In the genomic region with DNA sequence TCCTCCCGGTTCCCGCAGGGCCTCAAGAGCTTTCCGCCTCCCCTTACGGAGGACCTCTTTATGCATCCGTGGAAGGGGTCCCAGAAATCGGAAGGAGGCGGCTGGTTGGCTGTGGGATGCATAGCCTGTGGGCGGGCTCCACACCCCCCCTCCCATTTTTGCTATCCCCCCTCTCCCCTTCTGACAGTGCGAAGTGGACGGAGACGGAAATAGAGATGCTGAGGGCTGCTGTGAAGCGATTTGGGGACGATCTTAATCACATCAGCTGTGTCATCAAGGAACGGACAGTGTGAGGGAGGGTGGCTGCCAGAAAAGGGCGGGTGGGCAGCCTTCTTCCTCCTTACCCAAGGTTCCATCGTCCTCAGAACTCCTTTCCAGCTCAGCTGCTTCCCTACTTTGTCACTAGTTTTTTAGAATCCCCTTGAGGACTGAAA, we compare ENCODE assay signal across 8 cellular contexts. TPM values are rescaled to one million over a fixed set of nuclear protein-coding genes. Genes with fewer than 3 reads are reported as not detected.
DNase-seq lines count a peak whose midpoint lies in the region; ATAC-seq, FAIRE-seq and TF ChIP-seq lines count a peak whose summit lies in the region.

No MANE protein-coding gene starts in this region.

- RAD21 ChIA-PET in GM12878 (lab: Charles Lee; ENCODE audit: unreplicated experiment): interaction anchor here (0.9 to 2.4 kb wide), 6 partner anchors 8 to 172 kb away, joined by 4 to 8 read pairs (median 6); a partner anchor contains a TSS

- peak overlapping the region in 1 of 2 experiments; percentile 94 for H3K18ac ChIP-seq in mesenchymal stem cell (ENCODE audit: low read depth in 1 of 2, low read length in 2 of 2)

- H2BK120ac ChIP-seq in mesenchymal stem cell (ENCODE audit: low read depth, low read length): no peak overlapping the region

- no TSS peak for BruUV-seq in GM12878 (replicated peaks; lab: Mats Ljungman, UMichigan)

- peak overlapping the region in 1 of 2 experiments; percentile 86 for H3K4ac ChIP-seq in mesenchymal stem cell (ENCODE audit: low read depth in 1 of 2, low read length in 2 of 2)

- H2BK12ac ChIP-seq in mesenchymal stem cell (ENCODE audit: low read length in 2 of 2): peak overlapping the region in 1 of 2 experiments; percentile 34

- peak overlapping the region; percentile 99 for H3K27ac ChIP-seq in left ventricle myocardium inferior (replicated peaks)
- H3K27ac ChIP-seq in GM12878 (ENCODE audit: control insufficient read depth, insufficient read depth): peak overlapping the region; percentile 100
- peak overlapping the region; percentile 98 for H3K27ac ChIP-seq in mesenchymal stem cell (ENCODE audit: low read length, poor library complexity, severe bottlenecking)
- peak overlapping the region; percentile 94 to 96 for H3K27ac ChIP-seq in uterus

- peaks cover 55% of the 10 kb centered on the region for H3K79me2 ChIP-seq in GM12878 (ENCODE audit: control insufficient read depth, insufficient read depth, low read length)

- no peak overlapping the region for H4K91ac ChIP-seq in mesenchymal stem cell (ENCODE audit: low read length)

- peak overlapping the region; percentile 21 for H4K8ac ChIP-seq in mesenchymal stem cell (ENCODE audit: low read length)

- peak overlapping the region; percentile 49 for H2AFZ ChIP-seq in GM12878 (ENCODE audit: control insufficient read depth, low read depth, low read length)
- peak overlapping the region; percentile 64 for H2AFZ ChIP-seq in mesenchymal stem cell (ENCODE audit: low read depth, low read length)

- H3K79me1 ChIP-seq in mesenchymal stem cell (replicated peaks; ENCODE audit: low read length, poor library complexity, severe bottlenecking): peaks cover 8% of the 10 kb centered on the region

- H3K9ac ChIP-seq in GM12878 (ENCODE audit: control insufficient read depth, insufficient read depth, low read length) (peak overlapping the region; percentile 96), mesenchymal stem cell (ENCODE audit: low read length) (peak overlapping the region; percentile 90)

- H2BK15ac ChIP-seq in mesenchymal stem cell (ENCODE audit: low read depth, poor library complexity, severe bottlenecking): no peak overlapping the region

- DNase-seq in left ventricle myocardium inferior (no peak), left ventricle myocardium superior (no peak), GM12878 (ENCODE audit: low read depth, low spot score) (no peak), mesenchymal stem cell (no peak), uterus (peak in 1 of 2 donors; percentile 28), SHP77 (lab: John Stamatoyannopoulos, UW) (no peak), GDM1 (lab: John Stamatoyannopoulos, UW) (no peak)

- POLR2A ChIA-PET in GM12878 (lab: Charles Lee): interaction anchor here (0.6 to 3.0 kb wide), 7 partner anchors 8 to 365 kb away, joined by 3 to 18 read pairs (median 5); a partner anchor contains a TSS

- no peak for TF ChIP-seq EP300 in GM12878 (IDR thresholded peaks at IDR 0.05; ENCODE audit: borderline replicate concordance in 1 of 2, control insufficient read depth in 1 of 2, low read depth in 2 of 2, low read length in 2 of 2)

- peak overlapping the region; percentile 11 for H2BK5ac ChIP-seq in mesenchymal stem cell (ENCODE audit: low read depth, low read length, poor library complexity, severe bottlenecking)

- CTCF ChIA-PET in GM12878 (lab: Yijun Ruan, JAX): interaction anchor here (0.6 to 8.8 kb wide), 11 partner anchors 8 to 260 kb away, joined by 3 to 167 read pairs (median 3); a partner anchor contains a TSS

- TF ChIP-seq RAD21 in GM12878 (IDR thresholded peaks at IDR 0.05; ENCODE audit: insufficient read depth, low read depth, low read length): no peak

- H2AK5ac ChIP-seq in mesenchymal stem cell (ENCODE audit: low read length, severe bottlenecking): peak overlapping the region; percentile 18

- H3K4me1 ChIP-seq in left ventricle myocardium inferior (peaks cover 95% of the 10 kb centered on the region), GM12878 (ENCODE audit: control insufficient read depth, insufficient read depth, low read length) (peaks cover 34% of the 10 kb centered on the region), mesenchymal stem cell (ENCODE audit: control insufficient read depth, insufficient read depth, low read depth, low read length) (peaks cover 22% of the 10 kb centered on the region), uterus (peaks cover 0 to 10% of the 10 kb centered on the region in 2 donors)

- H3K14ac ChIP-seq in mesenchymal stem cell (ENCODE audit: low read length in 2 of 2): peak overlapping the region in 1 of 2 experiments; percentile 71

- ATAC-seq in left ventricle myocardium superior (no peak), GM12878 (no peak), HG03432 (IDR thresholded peaks at IDR 0.05; ENCODE audit: unreplicated experiment) (no peak)

- SMC1A ChIA-PET in GM12878 (lab: Charles Lee; ENCODE audit: uncharacterized antibody, unreplicated experiment): interaction anchor here (0.6 to 2.5 kb wide), 5 partner anchors 11 to 1922 kb away, joined by 3 to 10 read pairs (median 4); a partner anchor contains a TSS

- H3K9me3 ChIP-seq in left ventricle myocardium inferior (replicated peaks): no peaks in the 10 kb centered on the region
- no peaks in the 10 kb centered on the region for H3K9me3 ChIP-seq in GM12878 (replicated peaks; ENCODE audit: control insufficient read depth, insufficient read depth, low read length)
- H3K9me3 ChIP-seq in mesenchymal stem cell (ENCODE audit: control insufficient read depth, low read length): no peaks in the 10 kb centered on the region
- H3K9me3 ChIP-seq in uterus: no peaks in the 10 kb centered on the region

- in situ Hi-C loops in GM12878 (cut with MboI): no loop called here

- no peak for TF ChIP-seq POLR2A in GM12878 (IDR thresholded peaks at IDR 0.05; ENCODE audit: low read depth, low read length)
- TF ChIP-seq POLR2A in uterus (IDR thresholded peaks at IDR 0.05): no peak

- TF ChIP-seq CTCF in left ventricle myocardium inferior (IDR thresholded peaks at IDR 0.05; ENCODE audit: borderline replicate concordance): no peak
- TF ChIP-seq CTCF in GM12878 (IDR thresholded peaks at IDR 0.05 in 2 of 3, conservative IDR thresholded peaks at IDR 0.05 in 1 of 3; ENCODE audit: control insufficient read depth in 2 of 3, extremely low read depth in 1 of 3, insufficient read depth in 1 of 3, low read depth in 3 of 3, low read length in 3 of 3): no peak
- TF ChIP-seq CTCF in uterus (IDR thresholded peaks at IDR 0.05): no peak

- no peaks in the 10 kb centered on the region for H3K36me3 ChIP-seq in left ventricle myocardium inferior
- peaks cover 0 to 4% of the 10 kb centered on the region in 2 experiments; a peak in 3 of 4 replicates for H3K36me3 ChIP-seq in GM12878 (ENCODE audit: control insufficient read depth in 2 of 2, insufficient read depth in 2 of 2, low read length in 1 of 2)
- H3K36me3 ChIP-seq in mesenchymal stem cell (ENCODE audit: control insufficient read depth in 1 of 2, insufficient read depth in 2 of 2, low read depth in 1 of 2, low read length in 2 of 2): peaks cover 18 to 24% of the 10 kb centered on the region in 2 experiments
- H3K36me3 ChIP-seq in uterus: no peaks in the 10 kb centered on the region

- FAIRE-seq in GM12878 (lab: Jason Lieb, UNC): no peak

- H3K27me3 ChIP-seq in left ventricle myocardium inferior (ENCODE audit: low read depth): no peaks in the 10 kb centered on the region
- no peaks in the 10 kb centered on the region for H3K27me3 ChIP-seq in GM12878 (replicated peaks in 1 of 2; ENCODE audit: control insufficient read depth in 2 of 2, insufficient read depth in 2 of 2, low read length in 1 of 2)
- H3K27me3 ChIP-seq in mesenchymal stem cell (ENCODE audit: control insufficient read depth in 1 of 2, insufficient read depth in 1 of 2, low read length in 2 of 2): no peaks in the 10 kb centered on the region
- no peaks in the 10 kb centered on the region for H3K27me3 ChIP-seq in uterus

- peak overlapping the region; percentile 89 for H3K4me2 ChIP-seq in GM12878 (ENCODE audit: control insufficient read depth, insufficient read depth)
- H3K4me2 ChIP-seq in mesenchymal stem cell (ENCODE audit: low read length, poor library complexity, severe bottlenecking): peak overlapping the region; percentile 82

- H3K4me3 ChIP-seq in left ventricle myocardium inferior (peak overlapping the region; percentile 83), GM12878 (peak overlapping the region; percentile 65), mesenchymal stem cell (ENCODE audit: insufficient read depth in 1 of 2, low read depth in 1 of 2, low read length in 2 of 2) (peak overlapping the region; percentile 72 to 85), uterus (peak overlapping the region; percentile 81 to 87)

- intact Hi-C loops in left ventricle myocardium inferior (cut with micrococcal nuclease) (no loop called here), left ventricle myocardium superior (cut with micrococcal nuclease) (no loop called here), GM12878 (cut with micrococcal nuclease; ENCODE audit: unreplicated experiment) (loop anchor here (10.0 kb wide), 1 partner anchor 261 kb away; a partner anchor contains a TSS), uterus (cut with DNase I; ENCODE audit: low total_unique reads) (no loop called here)

- WGBS in GM12878 (ENCODE audit: insufficient coverage, insufficient replicate concordance, low lambda C conversion rate, missing lambda C conversion rate): 2% methylated on average over 16 of the region's 16 CpGs
- WGBS in mesenchymal stem cell: 75% methylated on average over 10 of the region's 16 CpGs

- no peaks in the 10 kb centered on the region for H4K20me1 ChIP-seq in GM12878 (ENCODE audit: control insufficient read depth, insufficient read depth)

- no peak overlapping the region for H3K23ac ChIP-seq in mesenchymal stem cell (ENCODE audit: low read length in 2 of 2)

RNA-seq across cellular contexts. Expression of a gene that starts 3.2 kb away (rescaled TPM):
- total RNA-seq in left ventricle myocardium inferior (174 TPM), left ventricle myocardium superior (174 TPM), GM12878 (2014; rRNA removed) (247 and 253 TPM in 2 replicates), GM12878 (2014; rRNA removed; fragmentation: Illumina TruSeq; extraction: Trizol) (96.6 and 106 TPM in 2 replicates), GM12878 (2021) (171 and 175 TPM in 2 replicates), uterus (100 to 1,000 TPM in 2 of 4 donors, 10 to 100 TPM in 2; 30.8 to 153 (median 101) TPM)
- total RNA-seq in GM12878 (2013; cell fraction: nucleolus; rRNA removed): 33.2 and 42.6 TPM in 2 replicates
- 208 TPM for polyA plus RNA-seq in GM12878 (2011; ENCODE audit: low read depth)
- polyA plus RNA-seq in GM12878 (2011; rRNA removed) (54.4 and 97.4 TPM in 2 replicates), GM12878 (2014; fragmentation: Illumina TruSeq; extraction: Trizol) (87.0 and 218 TPM in 2 replicates), GM12878 (2014; fragmentation: Nextera tagmentation; extraction: Ambion mirVana) (100 to 1,000 TPM; 108 to 150 TPM), GM12878 (2014; rRNA removed) (202 and 223 TPM in 2 replicates), GM12878 (2016; fragmentation: Nextera tagmentation; extraction: Ambion mirVana) (100 to 1,000 TPM; 342 to 345 TPM)
- 148 and 167 TPM in 2 replicates for polyA plus RNA-seq in GM12878 (2011; cell fraction: cytosol; rRNA removed)
- 104 and 128 TPM in 2 replicates for polyA plus RNA-seq in GM12878 (2011; cell fraction: nucleus; rRNA removed)
- polyA plus RNA-seq in GM12878 (2012): 332 and 422 TPM in 2 replicates
- 43.1 and 73.6 TPM in 2 replicates for polyA minus RNA-seq in GM12878 (2011; rRNA and poly(A)+ RNA removed)
- 77.8 and 83.1 TPM in 2 replicates for polyA minus RNA-seq in GM12878 (2011; cell fraction: cytosol; rRNA and poly(A)+ RNA removed)
- 29.1 and 37.7 TPM in 2 replicates for polyA minus RNA-seq in GM12878 (2011; cell fraction: nucleus; rRNA and poly(A)+ RNA removed)
- polyA plus RNA-seq in mesenchymal stem cell (2013, experiment 1 of 2): 865 TPM
- polyA plus RNA-seq in mesenchymal stem cell (2013, experiment 2 of 2): 846 TPM

RNA-seq across cellular contexts. Expression of a gene that starts 7.2 kb away (rescaled TPM):
- total RNA-seq in left ventricle myocardium inferior (13.7 TPM), left ventricle myocardium superior (13.1 TPM), GM12878 (2014; rRNA removed) (0.06 and 0.22 TPM in 2 replicates), GM12878 (2014; rRNA removed; fragmentation: Illumina TruSeq; extraction: Trizol) (0.09 and 0.18 TPM in 2 replicates), GM12878 (2021) (0.56 and 0.85 TPM in 2 replicates), uterus (10 to 100 TPM in 3 of 4 donors, 1 to 10 TPM in 1; 9.7 to 32.8 (median 22.7) TPM)
- 1.1 and 2.2 TPM in 2 replicates for total RNA-seq in GM12878 (2013; cell fraction: nucleolus; rRNA removed)
- polyA plus RNA-seq in GM12878 (2011; ENCODE audit: low read depth): 0.18 TPM
- polyA plus RNA-seq in GM12878 (2011; rRNA removed) (0.10 and 0.12 TPM in 2 replicates), GM12878 (2014; fragmentation: Illumina TruSeq; extraction: Trizol) (0.05 and 0.15 TPM in 2 replicates), GM12878 (2014; fragmentation: Nextera tagmentation; extraction: Ambion mirVana) (under 1 TPM; 0.09 to 0.11 TPM), GM12878 (2014; rRNA removed) (0.08 and 0.14 TPM in 2 replicates), GM12878 (2016; fragmentation: Nextera tagmentation; extraction: Ambion mirVana) (under 1 TPM in 1 of 2 experiments, not detected in 1; 0.32 TPM)
- polyA plus RNA-seq in GM12878 (2011; cell fraction: cytosol; rRNA removed): 0.15 and 0.27 TPM in 2 replicates
- polyA plus RNA-seq in GM12878 (2011; cell fraction: nucleus; rRNA removed): 0.66 and 0.73 TPM in 2 replicates
- polyA plus RNA-seq in GM12878 (2012): 0.13 and 0.20 TPM in 2 replicates
- 0.26 and 0.29 TPM in 2 replicates for polyA minus RNA-seq in GM12878 (2011; rRNA and poly(A)+ RNA removed)
- polyA minus RNA-seq in GM12878 (2011; cell fraction: cytosol; rRNA and poly(A)+ RNA removed): 2.1 TPM in 1 of 2 replicates, not detected in the other
- polyA minus RNA-seq in GM12878 (2011; cell fraction: nucleus; rRNA and poly(A)+ RNA removed): 0.85 TPM in 1 of 2 replicates, not detected in the other
- polyA plus RNA-seq in mesenchymal stem cell (2013, experiment 1 of 2): 0.01 TPM
- polyA plus RNA-seq in mesenchymal stem cell (2013, experiment 2 of 2): 0.04 TPM

RNA-seq across cellular contexts. Expression of a gene that starts 19.8 kb away (rescaled TPM):
- total RNA-seq in left ventricle myocardium inferior: not detected
- total RNA-seq in left ventricle myocardium superior: not detected
- total RNA-seq in GM12878 (2013; cell fraction: nucleolus; rRNA removed): not detected in 2 replicates
- total RNA-seq in GM12878 (2014; rRNA removed): not detected in 2 replicates
- total RNA-seq in GM12878 (2014; rRNA removed; fragmentation: Illumina TruSeq; extraction: Trizol): not detected in 2 replicates
- not detected in 2 replicates for total RNA-seq in GM12878 (2021)
- not detected for polyA plus RNA-seq in GM12878 (2011; ENCODE audit: low read depth)
- polyA plus RNA-seq in GM12878 (2011; rRNA removed): not detected in 2 replicates
- not detected in 2 replicates for polyA plus RNA-seq in GM12878 (2011; cell fraction: cytosol; rRNA removed)
- polyA plus RNA-seq in GM12878 (2011; cell fraction: nucleus; rRNA removed): 0.04 TPM in 1 of 2 replicates, not detected in the other
- 0.60 and 0.83 TPM in 2 replicates for polyA plus RNA-seq in GM12878 (2012)
- polyA plus RNA-seq in GM12878 (2014; fragmentation: Illumina TruSeq; extraction: Trizol): not detected in 2 replicates
- polyA plus RNA-seq in GM12878 (2014; fragmentation: Nextera tagmentation; extraction: Ambion mirVana): under 1 TPM; 0.23 to 0.51 TPM
- not detected in 2 replicates for polyA plus RNA-seq in GM12878 (2014; rRNA removed)
- polyA plus RNA-seq in GM12878 (2016; fragmentation: Nextera tagmentation; extraction: Ambion mirVana): under 1 TPM; 0.64 to 0.82 TPM
- polyA minus RNA-seq in GM12878 (2011; rRNA and poly(A)+ RNA removed): not detected in 2 replicates
- not detected in 2 replicates for polyA minus RNA-seq in GM12878 (2011; cell fraction: cytosol; rRNA and poly(A)+ RNA removed)
- not detected in 2 replicates for polyA minus RNA-seq in GM12878 (2011; cell fraction: nucleus; rRNA and poly(A)+ RNA removed)
- polyA plus RNA-seq in mesenchymal stem cell (2013, experiment 1 of 2): not detected
- polyA plus RNA-seq in mesenchymal stem cell (2013, experiment 2 of 2): not detected
- total RNA-seq in uterus: under 1 TPM in 2 of 4 donors, not detected in 2; 0.14 to 0.34 TPM

RNA-seq across cellular contexts. Expression of a gene that starts 20.2 kb away (rescaled TPM):
- total RNA-seq in left ventricle myocardium inferior (1.4 TPM), left ventricle myocardium superior (1.2 TPM), GM12878 (2014; rRNA removed) (2.6 and 2.7 TPM in 2 replicates), GM12878 (2014; rRNA removed; fragmentation: Illumina TruSeq; extraction: Trizol) (2.1 and 2.3 TPM in 2 replicates), GM12878 (2021) (11.9 and 12.1 TPM in 2 replicates), uterus (1 to 10 TPM in 1 of 4 donors, under 1 TPM in 1, not detected in 2; 0.51 to 3.4 TPM)
- total RNA-seq in GM12878 (2013; cell fraction: nucleolus; rRNA removed): 3.6 and 4.1 TPM in 2 replicates
- 2.4 TPM for polyA plus RNA-seq in GM12878 (2011; ENCODE audit: low read depth)
- polyA plus RNA-seq in GM12878 (2011; rRNA removed) (0.81 and 1.7 TPM in 2 replicates), GM12878 (2014; fragmentation: Illumina TruSeq; extraction: Trizol) (2.9 and 4.0 TPM in 2 replicates), GM12878 (2014; fragmentation: Nextera tagmentation; extraction: Ambion mirVana) (under 1 TPM; 0.34 to 0.46 TPM), GM12878 (2014; rRNA removed) (5.6 TPM in 2 replicates), GM12878 (2016; fragmentation: Nextera tagmentation; extraction: Ambion mirVana) (1 to 10 TPM; 5.9 to 6.8 TPM)
- polyA plus RNA-seq in GM12878 (2011; cell fraction: cytosol; rRNA removed): 2.1 and 2.3 TPM in 2 replicates
- 5.8 and 6.6 TPM in 2 replicates for polyA plus RNA-seq in GM12878 (2011; cell fraction: nucleus; rRNA removed)
- polyA plus RNA-seq in GM12878 (2012): 4.4 and 5.2 TPM in 2 replicates
- polyA minus RNA-seq in GM12878 (2011; rRNA and poly(A)+ RNA removed): 3.7 and 5.4 TPM in 2 replicates
- polyA minus RNA-seq in GM12878 (2011; cell fraction: cytosol; rRNA and poly(A)+ RNA removed): 0.83 and 3.5 TPM in 2 replicates
- polyA minus RNA-seq in GM12878 (2011; cell fraction: nucleus; rRNA and poly(A)+ RNA removed): 5.6 and 9.0 TPM in 2 replicates
- polyA plus RNA-seq in mesenchymal stem cell (2013, experiment 1 of 2): 8.4 TPM
- polyA plus RNA-seq in mesenchymal stem cell (2013, experiment 2 of 2): 8.0 TPM

RNA-seq across cellular contexts. Expression of a gene that starts 28.3 kb away (rescaled TPM):
- total RNA-seq in left ventricle myocardium inferior (0.38 TPM), left ventricle myocardium superior (0.47 TPM), GM12878 (2014; rRNA removed) (1.1 and 1.8 TPM in 2 replicates), GM12878 (2014; rRNA removed; fragmentation: Illumina TruSeq; extraction: Trizol) (0.28 and 0.72 TPM in 2 replicates), GM12878 (2021) (2.0 and 2.7 TPM in 2 replicates), uterus (1 to 10 TPM in 1 of 4 donors, under 1 TPM in 3; 0.14 to 10.0 (median 0.85) TPM)
- total RNA-seq in GM12878 (2013; cell fraction: nucleolus; rRNA removed): 3.5 and 3.7 TPM in 2 replicates
- 0.18 TPM for polyA plus RNA-seq in GM12878 (2011; ENCODE audit: low read depth)
- polyA plus RNA-seq in GM12878 (2011; rRNA removed) (0.11 TPM in 1 of 2 replicates, not detected in the other), GM12878 (2014; fragmentation: Illumina TruSeq; extraction: Trizol) (0.15 TPM in 1 of 2 replicates, not detected in the other), GM12878 (2014; fragmentation: Nextera tagmentation; extraction: Ambion mirVana) (under 1 TPM; 0.24 to 0.35 TPM), GM12878 (2014; rRNA removed) (1.5 and 1.6 TPM in 2 replicates), GM12878 (2016; fragmentation: Nextera tagmentation; extraction: Ambion mirVana) (1 to 10 TPM in 1 of 2 experiments, under 1 TPM in 1; 0.97 to 1.1 TPM)
- 0.13 and 0.15 TPM in 2 replicates for polyA plus RNA-seq in GM12878 (2011; cell fraction: cytosol; rRNA removed)
- 1.1 TPM in 2 replicates for polyA plus RNA-seq in GM12878 (2011; cell fraction: nucleus; rRNA removed)
- 1.2 TPM in 2 replicates for polyA plus RNA-seq in GM12878 (2012)
- polyA minus RNA-seq in GM12878 (2011; rRNA and poly(A)+ RNA removed): not detected in 2 replicates
- polyA minus RNA-seq in GM12878 (2011; cell fraction: cytosol; rRNA and poly(A)+ RNA removed): not detected in 2 replicates
- 0.24 and 1.2 TPM in 2 replicates for polyA minus RNA-seq in GM12878 (2011; cell fraction: nucleus; rRNA and poly(A)+ RNA removed)
- 0.21 TPM for polyA plus RNA-seq in mesenchymal stem cell (2013, experiment 1 of 2)
- polyA plus RNA-seq in mesenchymal stem cell (2013, experiment 2 of 2): 0.30 TPM
